Comparison of ENCODE assay signal across 20 cellular contexts in genomic region chr5:178455480-178455835, GRCh38.
A peak's percentile ranks its signal among the peaks of the same experiment; 100 is the strongest.
DNase-seq lines count a peak whose midpoint lies in the region; ATAC-seq and TF ChIP-seq lines count a peak whose summit lies in the region.
"Had no signal": no experiment of that assay in that cellular context is flagged by ENCODE, and none has a peak within 500 bp of the region (broad histone marks: within the 10 kb centered on the region; RNA-seq: fewer than 3 reads in every experiment).

No MANE protein-coding gene starts in this region.

- H3K4me1 Mint-ChIP-seq in type B pancreatic cell (ENCODE audit: unreplicated experiment), result peaks cover 29% of the 10 kb centered on the region
- H3K4me1 Mint-ChIP-seq: IgD-negative memory B cell had no signal

- no peaks in the 10 kb centered on the region for H3K9me3 Mint-ChIP-seq in type B pancreatic cell
- H3K9me3 Mint-ChIP-seq: CD4-positive, alpha-beta T cell; IgD-negative memory B cell had no signal

- H3K4me1 ChIP-seq in PC-9 (replicated peaks; ENCODE audit: insufficient read depth) (no peaks in the 10 kb centered on the region), osteoblast (ENCODE audit: insufficient read depth, low read length) (no peaks in the 10 kb centered on the region)
- H3K4me1 ChIP-seq: Peyer's patch had no signal

- intact Hi-C loops in PC-9 (cut with micrococcal nuclease; ENCODE audit: unreplicated experiment), result no loop called here

- ATAC-seq in HG02571 (IDR thresholded peaks at IDR 0.05; ENCODE audit: unreplicated experiment) (no peak), GM18498 (IDR thresholded peaks at IDR 0.05; ENCODE audit: unreplicated experiment) (no peak), HG02884 (IDR thresholded peaks at IDR 0.05; ENCODE audit: unreplicated experiment) (no peak)

- H2AFZ ChIP-seq in PC-9 (0 out of 2 replicates have a peak overlapping the region, but pooled peaks have one; percentile 55), osteoblast (ENCODE audit: low read length) (no peak overlapping the region)

- H3K36me3 ChIP-seq in PC-9 (ENCODE audit: low read depth) (no peaks in the 10 kb centered on the region), osteoblast (ENCODE audit: insufficient read depth, low read length) (no peaks in the 10 kb centered on the region)
- H3K36me3 ChIP-seq: BLaER1 treated with 17β-estradiol and CSF1 and Interleukin-3, amounts not matched to agents 10 nM and 100 nM; Peyer's patch had no signal

- H4K20me1 ChIP-seq in PC-9 (ENCODE audit: insufficient read depth) (no peaks in the 10 kb centered on the region), osteoblast (ENCODE audit: insufficient read depth, low read length) (no peaks in the 10 kb centered on the region)
- H4K20me1 ChIP-seq: BLaER1 treated with 17β-estradiol and CSF1 and Interleukin-3, amounts not matched to agents 10 nM and 100 nM had no signal

- TF ChIP-seq CTCF in PC-9 (conservative IDR thresholded peaks at IDR 0.05), result no peak
- TF ChIP-seq CTCF in osteoblast (IDR thresholded peaks at IDR 0.05; ENCODE audit: extremely low read depth, low read depth, low read length), result no peak
- no peak for TF ChIP-seq CTCF in type B pancreatic cell (conservative IDR thresholded peaks at IDR 0.05)

- BruUV-seq in PC-9 (replicated peaks; lab: Mats Ljungman, UMichigan), result no TSS peak

- no peak overlapping the region for H3K4me2 ChIP-seq in PC-9
- no peak overlapping the region for H3K4me2 ChIP-seq in osteoblast (ENCODE audit: insufficient read depth, low read length)
- H3K4me2 ChIP-seq: BLaER1 treated with 17β-estradiol and CSF1 and Interleukin-3, amounts not matched to agents 10 nM and 100 nM; KMS-11 had no signal

- no peaks in the 10 kb centered on the region for H3K9me3 ChIP-seq in PC-9 (ENCODE audit: insufficient read depth, low read depth)
- H3K9me3 ChIP-seq in osteoblast (ENCODE audit: low read depth, low read length), result no peaks in the 10 kb centered on the region
- H3K9me3 ChIP-seq: BLaER1 treated with 17β-estradiol and CSF1 and Interleukin-3, amounts not matched to agents 10 nM and 100 nM; Peyer's patch had no signal

- H3K4me3 Mint-ChIP-seq in type B pancreatic cell, result no peak overlapping the region
- H3K4me3 Mint-ChIP-seq: CD4-positive, alpha-beta T cell; IgD-negative memory B cell had no signal

- no peaks in the 10 kb centered on the region for H3K9me2 ChIP-seq in PC-9 (ENCODE audit: insufficient read depth)

- H3K4me3 ChIP-seq in PC-9, result no peak overlapping the region
- no peak overlapping the region for H3K4me3 ChIP-seq in osteoblast (ENCODE audit: insufficient read depth, low read length)
- H3K4me3 ChIP-seq: BLaER1 treated with 17β-estradiol and CSF1 and Interleukin-3, amounts not matched to agents 10 nM and 100 nM; Peyer's patch; SK-N-MC had no signal

- DNase-seq in PC-9 (no peak), islet precursor cell (peak; percentile 36), osteoblast (ENCODE audit: insufficient read length, low spot score, missing footprints) (peak; percentile 21), type B pancreatic cell (ENCODE audit: extremely low spot score, unreplicated experiment) (peak; percentile 25), AML-193 (lab: John Stamatoyannopoulos, UW) (no peak)
- DNase-seq: MM.1S, NCI-H1694, NCI-H2029 treated with DMSO at 0.1 percent for 48 hours, NCI-H446 treated with DMSO at 0.1 percent for 48 hours, NCI-H526, SIG-M5 had no signal

- H3K27ac ChIP-seq in PC-9 (no peak overlapping the region), osteoblast (ENCODE audit: low read depth, low read length) (no peak overlapping the region)
- H3K27ac ChIP-seq: BLaER1 treated with 17β-estradiol and CSF1 and Interleukin-3, amounts not matched to agents 10 nM and 100 nM; KMS-11; Peyer's patch; SK-N-MC had no signal

- H3F3A ChIP-seq in PC-9 (ENCODE audit: insufficient read depth, low read depth), result no peaks in the 10 kb centered on the region

- H3K79me2 ChIP-seq in PC-9 (ENCODE audit: low read depth), result no peaks in the 10 kb centered on the region
- H3K79me2 ChIP-seq in osteoblast (ENCODE audit: insufficient read depth, low read length), result no peaks in the 10 kb centered on the region

- H3K36me3 Mint-ChIP-seq in type B pancreatic cell, result no peaks in the 10 kb centered on the region
- H3K36me3 Mint-ChIP-seq: IgD-negative memory B cell had no signal

- POLR2A ChIA-PET in PC-9 (lab: Charles Lee; ENCODE audit: unreplicated experiment), result no interaction called here

- no peaks in the 10 kb centered on the region for H3K27me3 Mint-ChIP-seq in type B pancreatic cell

- peaks cover 95% of the 10 kb centered on the region for H3K27me3 ChIP-seq in PC-9 (ENCODE audit: insufficient read depth, low read depth)
- H3K27me3 ChIP-seq in osteoblast (ENCODE audit: insufficient read depth, low read length), result no peaks in the 10 kb centered on the region
- H3K27me3 ChIP-seq: Peyer's patch had no signal

- CTCF ChIA-PET in PC-9 (lab: Charles Lee), result no interaction called here

- H3K27ac Mint-ChIP-seq in type B pancreatic cell, result no peak overlapping the region
- H3K27ac Mint-ChIP-seq: CD4-positive, alpha-beta T cell; IgD-negative memory B cell had no signal

Comparison
In these comparisons a context has a peak if more than half of its experiments do, and no peak if none do; other contexts are left out.
1. DNase-seq: peak in islet precursor cell (single experiment), osteoblast (single experiment) and type B pancreatic cell (single experiment); none in PC-9 (0 of 2) and AML-193 (0 of 2).